ENCODE assay signal across 8 cellular contexts in genomic region chr1:169483500-169483966, GRCh38. TPM values are rescaled to one million over a fixed set of nuclear protein-coding genes. Genes with fewer than 3 reads are reported as not detected.
DNase-seq lines count a peak whose midpoint lies in the region; ATAC-seq, FAIRE-seq and TF ChIP-seq lines count a peak whose summit lies in the region.

No MANE protein-coding gene starts in this region.

- H3K4me1 Mint-ChIP-seq in type B pancreatic cell (ENCODE audit: unreplicated experiment) = peaks cover 58% of the 10 kb centered on the region

- no peaks in the 10 kb centered on the region for H3K36me3 ChIP-seq in adipocyte (ENCODE audit: control insufficient read depth, insufficient read depth, low read length, severe bottlenecking)
- no peaks in the 10 kb centered on the region for H3K36me3 ChIP-seq in keratinocyte (ENCODE audit: control insufficient read depth in 2 of 2, extremely low read depth in 1 of 2, insufficient read depth in 2 of 2, low read length in 2 of 2)

- peak overlapping the region; percentile 92 for H3K4me3 ChIP-seq in adipocyte (ENCODE audit: low read length)
- peak overlapping the region in 2 of 3 experiments; percentile 76 to 93 for H3K4me3 ChIP-seq in keratinocyte (ENCODE audit: control insufficient read depth in 2 of 3, extremely low read depth in 1 of 3, insufficient read depth in 2 of 3, low read depth in 1 of 3, low read length in 3 of 3)

- no peaks in the 10 kb centered on the region for H3K9me3 Mint-ChIP-seq in type B pancreatic cell

- H3K4me2 ChIP-seq in keratinocyte (ENCODE audit: control insufficient read depth, extremely low read depth, insufficient read depth, low read depth, low read length) = peak overlapping the region; percentile 94

- DNase-seq in Right ventricle myocardium inferior (ENCODE audit: missing footprints) = no peak
- DNase-seq in cardiac septum (ENCODE audit: low spot score) = no peak
- DNase-seq in adipocyte (ENCODE audit: low read depth) = peak; percentile 13
- no peak for DNase-seq in keratinocyte (ENCODE audit: low read depth, low spot score)
- DNase-seq in type B pancreatic cell (ENCODE audit: extremely low spot score, unreplicated experiment) = no peak
- DNase-seq in central memory CD4-positive, alpha-beta T cell = no peak

- H4K20me1 ChIP-seq in keratinocyte (ENCODE audit: control insufficient read depth, extremely low read depth, insufficient read depth, low read length) = no peaks in the 10 kb centered on the region

- intact Hi-C loops in Right ventricle myocardium inferior (cut with DNase I) = loop anchor here (10.0 kb wide), 1 partner anchor 379 kb away; the partner anchor contains the start of gene ATP1B1
- intact Hi-C loops in cardiac septum (cut with DNase I) = loop anchor here (10.0 kb wide), 1 partner anchor 119 kb away; the partner anchor contains the start of genes BLZF1 and NME7

- H3K9me1 ChIP-seq in keratinocyte (ENCODE audit: control insufficient read depth, extremely low read depth, insufficient read depth, low read length) = no peaks in the 10 kb centered on the region

- dilution Hi-C loops in keratinocyte (cut with MboI; ENCODE audit: extremely low pct_ligation_motif_present, low sequenced_read_pairs) = no loop called here

- H3K27me3 Mint-ChIP-seq in type B pancreatic cell = no peaks in the 10 kb centered on the region

- no peaks in the 10 kb centered on the region for H3K9me3 ChIP-seq in adipocyte (ENCODE audit: control insufficient read depth, low read length)
- no peaks in the 10 kb centered on the region for H3K9me3 ChIP-seq in keratinocyte (ENCODE audit: control insufficient read depth, low read depth, low read length)

- H3K79me2 ChIP-seq in keratinocyte (ENCODE audit: control insufficient read depth, insufficient read depth, low read length) = peaks cover 30% of the 10 kb centered on the region

- peak overlapping the region; percentile 21 for H2AFZ ChIP-seq in keratinocyte (ENCODE audit: control insufficient read depth, low read length)

- H3K27ac ChIP-seq in keratinocyte (ENCODE audit: control insufficient read depth, insufficient read depth, low read length) = peak overlapping the region; percentile 96

- peak overlapping the region; percentile 96 for H3K9ac ChIP-seq in adipocyte (ENCODE audit: low read length)
- H3K9ac ChIP-seq in keratinocyte (ENCODE audit: control insufficient read depth, extremely low read depth, insufficient read depth, low read length) = peak overlapping the region; percentile 65

- H3K27me3 ChIP-seq in adipocyte (replicated peaks; ENCODE audit: control insufficient read depth, insufficient read depth, low read length) (no peaks in the 10 kb centered on the region), keratinocyte (ENCODE audit: control insufficient read depth, extremely low read depth, insufficient read depth, low read length) (no peaks in the 10 kb centered on the region)

- H3K36me3 Mint-ChIP-seq in type B pancreatic cell = peaks cover 5% of the 10 kb centered on the region

- FAIRE-seq in keratinocyte (lab: Jason Lieb, UNC) = no peak

- peak; percentile 32 for ATAC-seq in Right ventricle myocardium inferior
- no peak for ATAC-seq in HG03439 (IDR thresholded peaks at IDR 0.05; ENCODE audit: unreplicated experiment)
- ATAC-seq in GM21529 (IDR thresholded peaks at IDR 0.05; ENCODE audit: unreplicated experiment) = no peak

- no peak for TF ChIP-seq CTCF in keratinocyte (optimal IDR thresholded peaks at IDR 0.05 in 1 of 3, IDR thresholded peaks at IDR 0.05 in 1 of 3, conservative IDR thresholded peaks at IDR 0.05 in 1 of 3; ENCODE audit: extremely low read depth in 1 of 3, insufficient read depth in 2 of 3, low read length in 3 of 3)
- no peak for TF ChIP-seq CTCF in type B pancreatic cell (conservative IDR thresholded peaks at IDR 0.05)

- H3K27ac Mint-ChIP-seq in type B pancreatic cell = peak overlapping the region; percentile 98

- peaks cover 64% of the 10 kb centered on the region for H3K4me1 ChIP-seq in adipocyte (ENCODE audit: control insufficient read depth, insufficient read depth, low read length)
- H3K4me1 ChIP-seq in keratinocyte (ENCODE audit: control insufficient read depth, extremely low read depth, insufficient read depth, low read length) = peaks cover 28% of the 10 kb centered on the region

- H3K4me3 Mint-ChIP-seq in type B pancreatic cell = peak overlapping the region; percentile 99

RNA-seq across cellular contexts. Expression of gene SLC19A2, which starts 2.2 kb away (rescaled TPM):
- total RNA-seq in Right ventricle myocardium inferior = 16.5 TPM
- 5.1 TPM for total RNA-seq in cardiac septum
- polyA plus RNA-seq in keratinocyte = 6.8 to 12.4 TPM (median 11.9 TPM) in 3 replicates
- polyA plus RNA-seq in keratinocyte (2011; ENCODE audit: low read depth) = 11.2 TPM
- polyA plus RNA-seq in keratinocyte (2011; cell fraction: cytosol; rRNA removed) = 2.3 and 5.3 TPM in 2 replicates
- 13.2 and 18.6 TPM in 2 replicates for polyA plus RNA-seq in keratinocyte (2011; cell fraction: nucleus; rRNA removed)
- polyA plus RNA-seq in keratinocyte (2012; ENCODE audit: low replicate concordance) = 3.8 and 16.1 TPM in 2 replicates
- polyA minus RNA-seq in keratinocyte = 6.3 to 19.9 TPM (median 15.1 TPM) in 3 replicates
- polyA minus RNA-seq in keratinocyte (2011; cell fraction: cytosol; rRNA and poly(A)+ RNA removed) = 3.3 TPM
- polyA minus RNA-seq in keratinocyte (2011; cell fraction: nucleus; rRNA and poly(A)+ RNA removed) = 15.9 and 26.6 TPM in 2 replicates
- 19.4 and 28.1 TPM in 2 replicates for total RNA-seq in type B pancreatic cell (ENCODE audit: low replicate concordance)

RNA-seq across cellular contexts. Expression of gene CCDC181, which starts 56.3 kb away (rescaled TPM):
- 0.65 TPM for total RNA-seq in Right ventricle myocardium inferior
- 1.2 TPM for total RNA-seq in cardiac septum
- not detected in 3 replicates for polyA plus RNA-seq in keratinocyte
- 0.22 TPM for polyA plus RNA-seq in keratinocyte (2011; ENCODE audit: low read depth)
- not detected in 2 replicates for polyA plus RNA-seq in keratinocyte (2011; cell fraction: cytosol; rRNA removed)
- not detected in 2 replicates for polyA plus RNA-seq in keratinocyte (2011; cell fraction: nucleus; rRNA removed)
- 0.06 and 0.07 TPM in 2 replicates for polyA plus RNA-seq in keratinocyte (2012; ENCODE audit: low replicate concordance)
- polyA minus RNA-seq in keratinocyte = not detected in 3 replicates
- not detected for polyA minus RNA-seq in keratinocyte (2011; cell fraction: cytosol; rRNA and poly(A)+ RNA removed)
- polyA minus RNA-seq in keratinocyte (2011; cell fraction: nucleus; rRNA and poly(A)+ RNA removed) = 0.32 TPM in 1 of 2 replicates, not detected in the other
- 0.90 and 3.5 TPM in 2 replicates for total RNA-seq in type B pancreatic cell (ENCODE audit: low replicate concordance)
